Comparison of ENCODE assay signal across 2 cellular contexts in the genomic region with DNA sequence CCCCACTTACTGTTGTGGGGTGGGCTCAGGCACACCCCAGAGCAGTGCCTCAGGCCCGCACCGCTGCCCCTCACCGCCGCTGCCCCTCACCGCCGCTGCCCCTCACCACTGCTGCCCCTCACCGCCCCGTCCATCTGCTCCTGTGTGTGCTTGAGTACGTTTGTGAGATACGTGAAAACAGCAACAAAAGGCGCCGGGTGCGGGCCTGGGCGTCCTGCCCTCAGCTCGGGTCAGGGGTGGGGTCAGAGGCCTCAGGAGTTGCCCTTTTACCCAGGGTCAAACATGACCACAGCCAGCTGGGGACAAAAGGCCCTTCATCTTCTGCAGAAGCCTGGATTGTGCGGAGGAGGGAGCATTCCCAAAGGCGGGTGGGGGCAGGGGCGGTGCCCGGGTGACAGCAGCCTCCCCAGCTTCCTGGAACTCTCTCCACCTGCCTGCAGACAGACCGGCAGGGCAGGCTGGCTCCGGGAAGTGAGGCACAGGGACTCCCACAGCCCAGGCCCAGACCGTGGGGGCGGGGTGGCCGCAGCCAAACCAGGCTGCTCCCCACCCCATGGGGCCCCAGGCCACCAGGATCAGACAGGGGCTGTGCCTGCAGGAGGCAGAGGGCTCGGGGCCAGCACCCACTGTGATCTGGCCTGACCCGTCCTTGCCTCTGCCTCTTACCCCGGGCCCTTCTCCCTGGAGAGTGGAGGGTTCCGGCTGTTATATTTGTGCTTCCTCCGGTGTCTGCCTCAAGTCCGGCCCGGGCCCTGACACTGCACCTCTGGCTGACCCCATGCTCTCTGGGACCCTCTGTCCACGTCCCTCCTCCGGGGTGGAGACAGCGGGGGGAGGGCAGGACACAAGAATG.
A peak's percentile ranks its signal among the peaks of the same experiment; 100 is the strongest.
TF ChIP-seq lines count a peak whose summit lies in the region.

No MANE protein-coding gene starts in this region.

TF ChIP-seq in HEK293T, 16 proteins besides CTCF, POLR2A, EP300 and RAD21:
- TF ChIP-seq L3MBTL2 (conservative IDR thresholded peaks at IDR 0.05) (no peak), FOXK2 (IDR thresholded peaks at IDR 0.05) (no peak), FOXM1 (IDR thresholded peaks at IDR 0.05; ENCODE audit: borderline replicate concordance) (no peak), ZNF384 (IDR thresholded peaks at IDR 0.05) (no peak), SUZ12 (IDR thresholded peaks at IDR 0.05) (no peak), ELF4 (IDR thresholded peaks at IDR 0.05) (no peak), HDGF (IDR thresholded peaks at IDR 0.05; ENCODE audit: borderline replicate concordance) (no peak), SP1 (IDR thresholded peaks at IDR 0.05) (no peak), LEF1 (IDR thresholded peaks at IDR 0.05; ENCODE audit: borderline replicate concordance) (no peak), NFRKB (IDR thresholded peaks at IDR 0.05) (no peak)
TF ChIP-seq in HEK293T: peak in this region for 0.

TF ChIP-seq in K562, 482 proteins besides CTCF, POLR2A, EP300 and RAD21 (continues in another document):
- no peak for TF ChIP-seq MXI1 (IDR thresholded peaks at IDR 0.05; ENCODE audit: low read depth, low read length)
- TF ChIP-seq CBX1 (IDR thresholded peaks at IDR 0.05; ENCODE audit: low read depth), result 0 out of 2 replicates have a peak, but pooled peaks have one; percentile 26
- TF ChIP-seq, protein P1, sequence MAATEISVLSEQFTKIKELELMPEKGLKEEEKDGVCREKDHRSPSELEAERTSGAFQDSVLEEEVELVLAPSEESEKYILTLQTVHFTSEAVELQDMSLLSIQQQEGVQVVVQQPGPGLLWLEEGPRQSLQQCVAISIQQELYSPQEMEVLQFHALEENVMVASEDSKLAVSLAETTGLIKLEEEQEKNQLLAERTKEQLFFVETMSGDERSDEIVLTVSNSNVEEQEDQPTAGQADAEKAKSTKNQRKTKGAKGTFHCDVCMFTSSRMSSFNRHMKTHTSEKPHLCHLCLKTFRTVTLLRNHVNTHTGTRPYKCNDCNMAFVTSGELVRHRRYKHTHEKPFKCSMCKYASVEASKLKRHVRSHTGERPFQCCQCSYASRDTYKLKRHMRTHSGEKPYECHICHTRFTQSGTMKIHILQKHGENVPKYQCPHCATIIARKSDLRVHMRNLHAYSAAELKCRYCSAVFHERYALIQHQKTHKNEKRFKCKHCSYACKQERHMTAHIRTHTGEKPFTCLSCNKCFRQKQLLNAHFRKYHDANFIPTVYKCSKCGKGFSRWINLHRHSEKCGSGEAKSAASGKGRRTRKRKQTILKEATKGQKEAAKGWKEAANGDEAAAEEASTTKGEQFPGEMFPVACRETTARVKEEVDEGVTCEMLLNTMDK (IDR thresholded peaks at IDR 0.05; ENCODE audit: borderline replicate concordance, insufficient read depth, low read depth, low read length, poor library complexity, severe bottlenecking), result no peak
- TF ChIP-seq NCOR1 (IDR thresholded peaks at IDR 0.05), result no peak
- peak; percentile 96 for TF ChIP-seq SMAD4 (CRISPR knock-in tag; conservative IDR thresholded peaks at IDR 0.05)
- TF ChIP-seq SNIP1 (IDR thresholded peaks at IDR 0.05; ENCODE audit: low read depth), result no peak
- TF ChIP-seq JUND (IDR thresholded peaks at IDR 0.05; ENCODE audit: borderline replicate concordance, low read depth, low read length), result peak; percentile 69
- peak; percentile 74; the same call in 1 of the 3 replicates for TF ChIP-seq JUND (tag; IDR thresholded peaks at IDR 0.05; ENCODE audit: borderline replicate concordance, low read depth, low read length)
- TF ChIP-seq RCOR1 (IDR thresholded peaks at IDR 0.05; ENCODE audit: borderline replicate concordance in 1 of 2, low read depth in 2 of 2, low read length in 2 of 2), result peak; percentile 23 to 68; a peak in 2 of 4 replicates
- TF ChIP-seq, protein P2, sequence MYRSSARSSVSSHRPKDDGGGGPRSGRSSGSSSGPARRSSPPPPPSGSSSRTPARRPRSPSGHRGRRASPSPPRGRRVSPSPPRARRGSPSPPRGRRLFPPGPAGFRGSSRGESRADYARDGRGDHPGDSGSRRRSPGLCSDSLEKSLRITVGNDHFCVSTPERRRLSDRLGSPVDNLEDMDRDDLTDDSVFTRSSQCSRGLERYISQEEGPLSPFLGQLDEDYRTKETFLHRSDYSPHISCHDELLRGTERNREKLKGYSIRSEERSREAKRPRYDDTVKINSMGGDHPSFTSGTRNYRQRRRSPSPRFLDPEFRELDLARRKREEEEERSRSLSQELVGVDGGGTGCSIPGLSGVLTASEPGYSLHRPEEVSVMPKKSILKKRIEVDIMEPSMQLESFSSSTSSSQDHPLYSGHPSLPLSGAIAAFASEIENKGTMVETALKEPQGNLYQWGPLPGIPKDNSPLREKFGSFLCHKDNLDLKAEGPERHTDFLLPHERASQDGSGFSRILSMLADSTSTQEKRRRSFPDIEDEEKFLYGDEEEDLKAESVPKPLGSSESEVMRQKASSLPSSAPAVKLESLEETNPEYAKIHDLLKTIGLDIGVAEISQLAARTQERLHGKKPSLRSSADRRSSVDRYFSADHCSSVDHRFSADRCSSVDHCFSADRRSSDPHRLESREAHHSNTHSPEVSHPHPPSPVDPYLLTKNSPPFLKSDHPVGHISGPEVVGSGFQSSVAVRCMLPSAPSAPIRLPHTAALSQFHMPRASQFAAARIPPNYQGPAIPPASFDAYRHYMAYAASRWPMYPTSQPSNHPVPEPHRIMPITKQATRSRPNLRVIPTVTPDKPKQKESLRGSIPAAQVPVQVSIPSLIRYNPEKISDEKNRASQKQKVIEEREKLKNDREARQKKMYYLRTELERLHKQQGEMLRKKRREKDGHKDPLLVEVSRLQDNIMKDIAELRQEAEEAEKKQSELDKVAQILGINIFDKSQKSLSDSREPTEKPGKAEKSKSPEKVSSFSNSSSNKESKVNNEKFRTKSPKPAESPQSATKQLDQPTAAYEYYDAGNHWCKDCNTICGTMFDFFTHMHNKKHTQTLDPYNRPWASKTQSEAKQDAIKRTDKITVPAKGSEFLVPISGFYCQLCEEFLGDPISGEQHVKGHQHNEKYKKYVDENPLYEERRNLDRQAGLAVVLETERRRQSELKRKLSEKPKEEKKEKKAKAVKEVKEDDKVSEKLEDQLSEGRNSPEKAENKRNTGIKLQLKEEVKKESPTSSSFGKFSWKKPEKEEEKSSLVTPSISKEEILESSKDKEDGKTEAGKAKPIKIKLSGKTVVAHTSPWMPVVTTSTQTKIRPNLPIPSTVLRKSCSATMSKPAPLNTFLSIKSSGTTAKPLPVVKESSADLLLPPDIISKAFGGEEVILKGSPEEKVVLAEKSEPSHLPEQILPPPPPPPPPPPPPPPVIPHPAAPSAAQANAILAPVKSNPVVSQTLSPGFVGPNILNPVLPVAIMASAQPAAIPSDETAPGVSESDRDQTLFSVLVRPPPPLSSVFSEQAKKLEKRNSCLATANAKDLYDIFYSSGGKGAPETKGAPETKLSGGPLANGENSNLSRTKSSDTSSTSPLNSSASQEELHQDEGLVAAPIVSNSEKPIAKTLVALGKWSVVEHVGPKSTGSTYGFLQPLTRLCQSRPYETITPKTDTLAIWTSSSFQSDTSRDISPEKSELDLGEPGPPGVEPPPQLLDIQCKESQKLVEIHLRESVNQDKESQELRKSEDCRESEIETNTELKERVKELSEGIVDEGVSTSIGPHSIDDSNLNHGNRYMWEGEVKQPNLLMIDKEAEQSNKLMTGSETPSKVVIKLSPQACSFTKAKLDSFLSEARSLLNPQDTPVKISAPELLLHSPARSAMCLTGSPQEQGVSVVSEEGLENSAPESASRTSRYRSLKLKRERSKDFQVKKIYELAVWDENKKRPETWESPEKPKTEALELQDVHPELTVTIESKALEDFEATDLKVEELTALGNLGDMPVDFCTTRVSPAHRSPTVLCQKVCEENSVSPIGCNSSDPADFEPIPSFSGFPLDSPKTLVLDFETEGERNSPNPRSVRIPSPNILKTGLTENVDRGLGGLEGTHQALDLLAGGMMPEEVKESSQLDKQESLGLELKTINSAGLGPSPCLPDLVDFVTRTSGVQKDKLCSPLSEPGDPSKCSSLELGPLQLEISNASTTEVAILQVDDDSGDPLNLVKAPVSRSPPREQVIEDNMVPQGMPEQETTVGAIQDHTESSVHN (IDR thresholded peaks at IDR 0.05; ENCODE audit: borderline replicate concordance in 1 of 2, low read depth in 1 of 2), result no peak
- peak; percentile 54 for TF ChIP-seq CBFA2T3 (IDR thresholded peaks at IDR 0.05)
- no peak for TF ChIP-seq ZNF316 (IDR thresholded peaks at IDR 0.05)
- TF ChIP-seq ZNF23 (CRISPR knock-in tag; IDR thresholded peaks at IDR 0.05), result no peak
- no peak for TF ChIP-seq ATF1 (CRISPR knock-in tag; IDR thresholded peaks at IDR 0.05)
- TF ChIP-seq ATF1 (tag; IDR thresholded peaks at IDR 0.05), result peak; percentile 41; the same call in 1 of the 2 replicates
- TF ChIP-seq ZNF583 (CRISPR knock-in tag; IDR thresholded peaks at IDR 0.05), result peak; percentile 71; the same call in 1 of the 2 replicates
- no peak for TF ChIP-seq ADNP (tag; IDR thresholded peaks at IDR 0.05)
- TF ChIP-seq, protein P3, sequence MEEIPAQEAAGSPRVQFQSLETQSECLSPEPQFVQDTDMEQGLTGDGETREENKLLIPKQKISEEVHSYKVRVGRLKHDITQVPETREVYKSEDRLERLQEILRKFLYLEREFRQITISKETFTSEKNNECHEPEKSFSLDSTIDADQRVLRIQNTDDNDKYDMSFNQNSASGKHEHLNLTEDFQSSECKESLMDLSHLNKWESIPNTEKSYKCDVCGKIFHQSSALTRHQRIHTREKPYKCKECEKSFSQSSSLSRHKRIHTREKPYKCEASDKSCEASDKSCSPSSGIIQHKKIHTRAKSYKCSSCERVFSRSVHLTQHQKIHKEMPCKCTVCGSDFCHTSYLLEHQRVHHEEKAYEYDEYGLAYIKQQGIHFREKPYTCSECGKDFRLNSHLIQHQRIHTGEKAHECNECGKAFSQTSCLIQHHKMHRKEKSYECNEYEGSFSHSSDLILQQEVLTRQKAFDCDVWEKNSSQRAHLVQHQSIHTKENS (CRISPR knock-in tag; IDR thresholded peaks at IDR 0.05), result no peak
- TF ChIP-seq CCNT2 (IDR thresholded peaks at IDR 0.05; ENCODE audit: borderline replicate concordance, extremely low read depth, insufficient read length, low read depth, low read length), result peak; percentile 40
- TF ChIP-seq ATF7 (IDR thresholded peaks at IDR 0.05), result peak; percentile 65
- TF ChIP-seq, protein P4, sequence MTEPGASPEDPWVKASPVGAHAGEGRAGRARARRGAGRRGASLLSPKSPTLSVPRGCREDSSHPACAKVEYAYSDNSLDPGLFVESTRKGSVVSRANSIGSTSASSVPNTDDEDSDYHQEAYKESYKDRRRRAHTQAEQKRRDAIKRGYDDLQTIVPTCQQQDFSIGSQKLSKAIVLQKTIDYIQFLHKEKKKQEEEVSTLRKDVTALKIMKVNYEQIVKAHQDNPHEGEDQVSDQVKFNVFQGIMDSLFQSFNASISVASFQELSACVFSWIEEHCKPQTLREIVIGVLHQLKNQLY (CRISPR knock-in tag; conservative IDR thresholded peaks at IDR 0.05), result 0 out of 4 replicates have a peak, but pooled peaks of 1 of the 2 experiments have one; percentile 75
- TF ChIP-seq ZNF445 (CRISPR knock-in tag; IDR thresholded peaks at IDR 0.05; ENCODE audit: low read depth), result no peak
- TF ChIP-seq MYBL2 (IDR thresholded peaks at IDR 0.05; ENCODE audit: low read depth), result no peak
- TF ChIP-seq MYBL2 (CRISPR knock-in tag; IDR thresholded peaks at IDR 0.05; ENCODE audit: borderline replicate concordance), result no peak
- TF ChIP-seq, protein P5, sequence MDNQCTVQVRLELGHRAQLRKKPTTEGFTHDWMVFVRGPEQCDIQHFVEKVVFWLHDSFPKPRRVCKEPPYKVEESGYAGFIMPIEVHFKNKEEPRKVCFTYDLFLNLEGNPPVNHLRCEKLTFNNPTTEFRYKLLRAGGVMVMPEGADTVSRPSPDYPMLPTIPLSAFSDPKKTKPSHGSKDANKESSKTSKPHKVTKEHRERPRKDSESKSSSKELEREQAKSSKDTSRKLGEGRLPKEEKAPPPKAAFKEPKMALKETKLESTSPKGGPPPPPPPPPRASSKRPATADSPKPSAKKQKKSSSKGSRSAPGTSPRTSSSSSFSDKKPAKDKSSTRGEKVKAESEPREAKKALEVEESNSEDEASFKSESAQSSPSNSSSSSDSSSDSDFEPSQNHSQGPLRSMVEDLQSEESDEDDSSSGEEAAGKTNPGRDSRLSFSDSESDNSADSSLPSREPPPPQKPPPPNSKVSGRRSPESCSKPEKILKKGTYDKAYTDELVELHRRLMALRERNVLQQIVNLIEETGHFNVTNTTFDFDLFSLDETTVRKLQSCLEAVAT (IDR thresholded peaks at IDR 0.05), result no peak
- TF ChIP-seq ZNF699 (CRISPR knock-in tag; IDR thresholded peaks at IDR 0.05; ENCODE audit: insufficient replicate concordance), result no peak
- no peak; a peak in 1 of 4 replicates for TF ChIP-seq TRIM24 (IDR thresholded peaks at IDR 0.05)
- TF ChIP-seq KLF1 (tag; IDR thresholded peaks at IDR 0.05), result peak; percentile 34; the same call in 1 of the 2 replicates
- TF ChIP-seq ZBTB7A (IDR thresholded peaks at IDR 0.05; ENCODE audit: borderline replicate concordance, control insufficient read depth, low read depth, low read length), result peak; percentile 56; the same call in 1 of the 2 replicates
- TF ChIP-seq, protein P6, sequence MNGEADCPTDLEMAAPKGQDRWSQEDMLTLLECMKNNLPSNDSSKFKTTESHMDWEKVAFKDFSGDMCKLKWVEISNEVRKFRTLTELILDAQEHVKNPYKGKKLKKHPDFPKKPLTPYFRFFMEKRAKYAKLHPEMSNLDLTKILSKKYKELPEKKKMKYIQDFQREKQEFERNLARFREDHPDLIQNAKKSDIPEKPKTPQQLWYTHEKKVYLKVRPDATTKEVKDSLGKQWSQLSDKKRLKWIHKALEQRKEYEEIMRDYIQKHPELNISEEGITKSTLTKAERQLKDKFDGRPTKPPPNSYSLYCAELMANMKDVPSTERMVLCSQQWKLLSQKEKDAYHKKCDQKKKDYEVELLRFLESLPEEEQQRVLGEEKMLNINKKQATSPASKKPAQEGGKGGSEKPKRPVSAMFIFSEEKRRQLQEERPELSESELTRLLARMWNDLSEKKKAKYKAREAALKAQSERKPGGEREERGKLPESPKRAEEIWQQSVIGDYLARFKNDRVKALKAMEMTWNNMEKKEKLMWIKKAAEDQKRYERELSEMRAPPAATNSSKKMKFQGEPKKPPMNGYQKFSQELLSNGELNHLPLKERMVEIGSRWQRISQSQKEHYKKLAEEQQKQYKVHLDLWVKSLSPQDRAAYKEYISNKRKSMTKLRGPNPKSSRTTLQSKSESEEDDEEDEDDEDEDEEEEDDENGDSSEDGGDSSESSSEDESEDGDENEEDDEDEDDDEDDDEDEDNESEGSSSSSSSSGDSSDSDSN (IDR thresholded peaks at IDR 0.05; ENCODE audit: borderline replicate concordance in 1 of 2, low read depth in 2 of 2, low read length in 2 of 2), result 0 out of 4 replicates have a peak, but pooled peaks of 1 of the 2 experiments have one; percentile 56
- TF ChIP-seq NFIX (CRISPR knock-in tag; IDR thresholded peaks at IDR 0.05; ENCODE audit: low read depth), result no peak
- TF ChIP-seq, protein P7, sequence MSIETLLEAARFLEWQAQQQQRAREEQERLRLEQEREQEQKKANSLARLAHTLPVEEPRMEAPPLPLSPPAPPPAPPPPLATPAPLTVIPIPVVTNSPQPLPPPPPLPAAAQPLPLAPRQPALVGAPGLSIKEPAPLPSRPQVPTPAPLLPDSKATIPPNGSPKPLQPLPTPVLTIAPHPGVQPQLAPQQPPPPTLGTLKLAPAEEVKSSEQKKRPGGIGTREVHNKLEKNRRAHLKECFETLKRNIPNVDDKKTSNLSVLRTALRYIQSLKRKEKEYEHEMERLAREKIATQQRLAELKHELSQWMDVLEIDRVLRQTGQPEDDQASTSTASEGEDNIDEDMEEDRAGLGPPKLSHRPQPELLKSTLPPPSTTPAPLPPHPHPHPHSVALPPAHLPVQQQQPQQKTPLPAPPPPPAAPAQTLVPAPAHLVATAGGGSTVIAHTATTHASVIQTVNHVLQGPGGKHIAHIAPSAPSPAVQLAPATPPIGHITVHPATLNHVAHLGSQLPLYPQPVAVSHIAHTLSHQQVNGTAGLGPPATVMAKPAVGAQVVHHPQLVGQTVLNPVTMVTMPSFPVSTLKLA (conservative IDR thresholded peaks at IDR 0.05), result peak in 1 of 2 experiments; percentile 74; a peak in 2 of 4 replicates
- TF ChIP-seq LEF1 (IDR thresholded peaks at IDR 0.05), result peak; percentile 61; the same call in 1 of the 2 replicates
- no peak for TF ChIP-seq ILK (tag; IDR thresholded peaks at IDR 0.05; ENCODE audit: borderline replicate concordance, low read depth)
- peak; percentile 35; the same call in 1 of the 2 replicates for TF ChIP-seq KLF16 (IDR thresholded peaks at IDR 0.05)
- TF ChIP-seq ZNF165 (CRISPR knock-in tag; IDR thresholded peaks at IDR 0.05; ENCODE audit: borderline replicate concordance), result no peak
